Comparison of ENCODE assay signal across 18 cellular contexts in genomic region chr2:178924817-178925216, GRCh38.
"Had no signal": no experiment of that assay in that cellular context is flagged by ENCODE, and none has a peak within 500 bp of the region (broad histone marks: within the 10 kb centered on the region; RNA-seq: fewer than 3 reads in every experiment).

No MANE protein-coding gene starts in this region.

- DNase-seq: activated CD4-positive, alpha-beta T cell treated with anti-CD3 and anti-CD28 coated beads, Interleukin-2, amount 50 U/mL, for 4 hours; activated effector memory CD4-positive, alpha-beta T cell treated with anti-CD3 and anti-CD28 coated beads, Interleukin-2, amount 50 U/mL, for 16 hours; activated naive CD4-positive, alpha-beta T cell treated with anti-CD3 and anti-CD28 coated beads, Interleukin-2, amount 50 U/mL, for 16 hours; activated T-cell treated with anti-CD3 and anti-CD28 coated beads, Interleukin-2, amount 50 U/mL, for 72 hours; aorta; brain microvascular endothelial cell; effector CD4-positive, alpha-beta T cell; heart right ventricle; mesenchymal stem cell; retina; T-helper 17 cell; uterus had no signal

- H3K4me3 ChIP-seq: coronary artery, esophagus muscularis mucosa, heart right ventricle, skin epidermis, tibial nerve, uterus had no signal

- H3K27ac ChIP-seq: brain microvascular endothelial cell, coronary artery, esophagus muscularis mucosa, heart right ventricle, parathyroid adenoma, skin epidermis, tibial nerve, uterus had no signal

- ATAC-seq: activated T-cell treated with anti-CD3 and anti-CD28 coated beads, Interleukin-2, amount 50 U/mL, for 72 hours; natural killer cell treated with Interleukin-12 subunit alpha and Interleukin-12 subunit beta and Interleukin-15 and Interleukin-18, amount 100 ng/mL, for 72 hours; T-helper 17 cell had no signal

- H3K27me3 ChIP-seq: brain microvascular endothelial cell, esophagus muscularis mucosa, heart right ventricle, tibial nerve, uterus had no signal
